In genomic region chr19:15154002-15154612, GRCh38 we compare ENCODE assay signal across 8 cellular contexts. TPM values are rescaled to one million over a fixed set of nuclear protein-coding genes. Genes with fewer than 3 reads are reported as not detected.
DNase-seq lines count a peak whose midpoint lies in the region; ATAC-seq and TF ChIP-seq lines count a peak whose summit lies in the region.

No MANE protein-coding gene starts in this region.

- no peak for ATAC-seq in HG02840 (IDR thresholded peaks at IDR 0.05; ENCODE audit: low FRiP score, unreplicated experiment)

- no peaks in the 10 kb centered on the region for H3K36me3 Mint-ChIP-seq in activated CD4-positive, alpha-beta T cell treated with anti-CD3 and anti-CD28 coated beads, Interleukin-2, amount 10 ng/mL, durations not matched to agents 7 days and 5 days (ENCODE audit: low read depth)

- H3F3A ChIP-seq in Loucy (ENCODE audit: low read depth) = no peaks in the 10 kb centered on the region

- H3K27me3 Mint-ChIP-seq in activated CD4-positive, alpha-beta T cell treated with anti-CD3 and anti-CD28 coated beads, Interleukin-2, amount 10 ng/mL, durations not matched to agents 7 days and 5 days = peaks cover 3% of the 10 kb centered on the region

- H3K4me1 Mint-ChIP-seq in activated CD4-positive, alpha-beta T cell treated with anti-CD3 and anti-CD28 coated beads, Interleukin-2, amount 10 ng/mL, durations not matched to agents 7 days and 5 days = no peaks in the 10 kb centered on the region

- POLR2A ChIA-PET in activated CD4-positive, alpha-beta T cell treated with anti-CD3 and anti-CD28 coated beads, Interleukin-2, amount 10 ng/mL, durations not matched to agents 7 days and 5 days (lab: Charles Lee) = no interaction called here

- peaks cover 5% of the 10 kb centered on the region for H3K9me3 Mint-ChIP-seq in activated CD4-positive, alpha-beta T cell treated with anti-CD3 and anti-CD28 coated beads, Interleukin-2, amount 10 ng/mL, durations not matched to agents 7 days and 5 days

- no peak overlapping the region for H3K4me3 ChIP-seq in Loucy (ENCODE audit: low read length, poor library complexity, severe bottlenecking)

- no peak overlapping the region for H3K27ac Mint-ChIP-seq in activated CD4-positive, alpha-beta T cell treated with anti-CD3 and anti-CD28 coated beads, Interleukin-2, amount 10 ng/mL, durations not matched to agents 7 days and 5 days

- H3K4me2 ChIP-seq in Loucy (ENCODE audit: low read depth, low read length, poor library complexity, severe bottlenecking) = no peak overlapping the region

- H3K27me3 ChIP-seq in Loucy (ENCODE audit: insufficient read depth, low read length, poor library complexity, severe bottlenecking) = no peaks in the 10 kb centered on the region

- peak; percentile 75 for DNase-seq in DMS 273 (lab: John Stamatoyannopoulos, UW; ENCODE audit: unreplicated experiment)
- DNase-seq in DMS 273 treated with DMSO at 0.1 percent for 48 hours (lab: John Stamatoyannopoulos, UW) = no peak
- peak; percentile 46 for DNase-seq in activated CD4-positive, alpha-beta T cell treated with anti-CD3 and anti-CD28 coated beads, Interleukin-2, amount 10 ng/mL, durations not matched to agents 7 days and 5 days
- DNase-seq in germinal center (ENCODE audit: low spot score) = peak; percentile 40
- peak in 2 of 3 experiments; percentile 21 to 37 for DNase-seq in stimulated activated CD4-positive, alpha-beta T cell treated with anti-CD3 and anti-CD28 coated beads, TNF-alpha, amount 100 ng/mL, for 24 hours (ENCODE audit: low read depth in 3 of 3)
- DNase-seq in GM19238 (ENCODE audit: insufficient read length, low spot score) = no peak

- no peak overlapping the region for H3K4me3 Mint-ChIP-seq in activated CD4-positive, alpha-beta T cell treated with anti-CD3 and anti-CD28 coated beads, Interleukin-2, amount 10 ng/mL, durations not matched to agents 7 days and 5 days

- TF ChIP-seq CTCF in Loucy (conservative IDR thresholded peaks at IDR 0.05; ENCODE audit: low read length) = peak; percentile 86

- no peaks in the 10 kb centered on the region for H4K20me1 ChIP-seq in Loucy (ENCODE audit: insufficient read depth, low read length, poor library complexity, severe bottlenecking)

- H3K9ac ChIP-seq in Loucy (ENCODE audit: low read depth, low read length, poor library complexity, severe bottlenecking) = no peak overlapping the region

- H3K36me3 ChIP-seq in Loucy (ENCODE audit: insufficient read depth, low read length) = no peaks in the 10 kb centered on the region

- H2AFZ ChIP-seq in Loucy (ENCODE audit: low read length) = no peak overlapping the region

- CTCF ChIA-PET in activated CD4-positive, alpha-beta T cell treated with anti-CD3 and anti-CD28 coated beads, Interleukin-2, amount 10 ng/mL, durations not matched to agents 7 days and 5 days (lab: Charles Lee) = interaction anchor here (0.9 to 1.8 kb wide), 3 partner anchors 9 to 53 kb away, joined by 3 to 7 read pairs (median 6); a partner anchor contains a TSS

- H3K9me2 ChIP-seq in Loucy (replicated peaks; ENCODE audit: low read depth, low read length) = no peaks in the 10 kb centered on the region

- H3K4me1 ChIP-seq in Loucy (ENCODE audit: insufficient read depth, low read length, poor library complexity, severe bottlenecking) = no peaks in the 10 kb centered on the region

- no peaks in the 10 kb centered on the region for H3K79me2 ChIP-seq in Loucy (ENCODE audit: insufficient read depth, low read length)

- H3K9me3 ChIP-seq in Loucy (ENCODE audit: insufficient read depth, low read depth, low read length) = no peaks in the 10 kb centered on the region

RNA-seq across cellular contexts. Expression of gene NOTCH3, which starts 46.7 kb away (rescaled TPM):
- not detected for total RNA-seq in activated CD4-positive, alpha-beta T cell treated with anti-CD3 and anti-CD28 coated beads, Interleukin-2, amount 10 ng/mL, durations not matched to agents 7 days and 5 days

RNA-seq across cellular contexts. Expression of gene SYDE1, which starts 46.9 kb away (rescaled TPM):
- total RNA-seq in activated CD4-positive, alpha-beta T cell treated with anti-CD3 and anti-CD28 coated beads, Interleukin-2, amount 10 ng/mL, durations not matched to agents 7 days and 5 days = under 1 TPM; 0.15 to 0.29 TPM

Comparison
In these comparisons a context has a peak if more than half of its experiments do, and no peak if none do; other contexts are left out.
1. DNase-seq: peak in DMS 273 (single experiment), activated CD4-positive, alpha-beta T cell treated with anti-CD3 and anti-CD28 coated beads, Interleukin-2, amount 10 ng/mL, durations not matched to agents 7 days and 5 days (single experiment), germinal center (single experiment) and stimulated activated CD4-positive, alpha-beta T cell treated with anti-CD3 and anti-CD28 coated beads, TNF-alpha, amount 100 ng/mL, for 24 hours (2 of 3); none in DMS 273 treated with DMSO at 0.1 percent for 48 hours (single experiment) and GM19238 (single experiment).